In genomic region chr2:173371023-173371422, GRCh38 we compare ENCODE assay signal across 1 cellular context.
TF ChIP-seq lines count a peak whose summit lies in the region.

No MANE protein-coding gene starts in this region.

TF ChIP-seq in HepG2, 621 proteins besides CTCF, POLR2A, EP300 and RAD21 (continued from another document):
- TF ChIP-seq FOXO4 (CRISPR knock-in tag; conservative IDR thresholded peaks at IDR 0.05) (no peak), ZNF180 (CRISPR knock-in tag; IDR thresholded peaks at IDR 0.05; ENCODE audit: borderline replicate concordance, low read depth) (no peak), GTF3A (CRISPR knock-in tag; conservative IDR thresholded peaks at IDR 0.05) (no peak), ZUFSP (CRISPR knock-in tag; IDR thresholded peaks at IDR 0.05; ENCODE audit: borderline replicate concordance) (no peak)
